Comparison of ENCODE assay signal across 21 cellular contexts in the genomic region with DNA sequence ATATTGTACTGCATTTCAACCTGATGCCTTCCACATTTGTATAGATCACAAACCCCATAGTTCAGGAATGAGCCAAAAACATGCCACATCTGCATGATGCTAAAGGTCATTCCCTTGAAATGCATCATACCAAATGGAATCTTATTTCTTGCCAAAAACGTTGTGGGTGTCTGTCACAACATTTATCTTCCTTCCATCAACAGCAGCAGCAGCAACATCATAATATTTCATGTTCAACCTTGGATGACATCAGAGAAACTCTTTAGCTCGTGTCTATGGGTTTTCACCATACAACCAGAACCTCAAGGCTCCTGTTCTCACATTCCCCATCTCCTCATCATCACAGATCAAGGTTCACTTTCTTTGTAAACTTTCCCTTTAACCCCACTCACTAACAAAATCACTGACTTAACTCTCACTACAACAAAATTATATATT.
A peak's percentile ranks its signal among the peaks of the same experiment; 100 is the strongest.
DNase-seq lines count a peak whose midpoint lies in the region; ATAC-seq and TF ChIP-seq lines count a peak whose summit lies in the region.
"Had no signal": no experiment of that assay in that cellular context is flagged by ENCODE, and none has a peak within 500 bp of the region (broad histone marks: within the 10 kb centered on the region; RNA-seq: fewer than 3 reads in every experiment).

No MANE protein-coding gene starts in this region.

- intact Hi-C loops in PC-3 (cut with micrococcal nuclease), result loop anchor here (10.0 kb wide), 1 partner anchor 54 kb away; no protein-coding TSS in a partner anchor
- intact Hi-C loops in activated T-helper 2 cell treated with anti-CD3 and anti-CD28 coated beads, Interferon-gamma antibody, Interleukin-2, Interleukin-4, amounts not matched to agents 10 μg/mL and 5 μg/mL and 100 μg/mL, durations not matched to agents 14 hours and 24 hours and 36 hours (cut with micrococcal nuclease), result no loop called here

- H3K27me3 ChIP-seq in PC-3 (ENCODE audit: low read length), result no peaks in the 10 kb centered on the region
- H3K27me3 ChIP-seq: uterus had no signal

- H3K27ac Mint-ChIP-seq in osteocyte (ENCODE audit: unreplicated experiment), result peak overlapping the region; percentile 46
- H3K27ac Mint-ChIP-seq in activated T-helper 2 cell treated with anti-CD3 and anti-CD28 coated beads, Interferon-gamma antibody, Interleukin-2, Interleukin-4, amounts not matched to agents 10 μg/mL and 5 μg/mL and 100 μg/mL, durations not matched to agents 14 hours and 24 hours and 36 hours, result no peak overlapping the region
- H3K27ac Mint-ChIP-seq: activated CD4-positive, alpha-beta T cell treated with anti-CD3 and anti-CD28 coated beads for 36 hours; CD8-positive, alpha-beta T cell; naive thymus-derived CD8-positive, alpha-beta T cell; stimulated activated effector memory CD8-positive, alpha-beta T cell treated with anti-CD3 and anti-CD28 coated beads, Interleukin-12 subunit alpha, Interleukin-12 subunit beta, amount 100 ng/mL, for 72 hours; T-helper 17 cell had no signal

- H3K36me3 Mint-ChIP-seq in osteocyte (ENCODE audit: unreplicated experiment), result peaks cover 10% of the 10 kb centered on the region
- no peaks in the 10 kb centered on the region for H3K36me3 Mint-ChIP-seq in activated T-helper 2 cell treated with anti-CD3 and anti-CD28 coated beads, Interferon-gamma antibody, Interleukin-2, Interleukin-4, amounts not matched to agents 10 μg/mL and 5 μg/mL and 100 μg/mL, durations not matched to agents 14 hours and 24 hours and 36 hours (ENCODE audit: low read depth)
- H3K36me3 Mint-ChIP-seq: CD8-positive, alpha-beta T cell; stimulated activated effector memory CD8-positive, alpha-beta T cell treated with anti-CD3 and anti-CD28 coated beads, Interleukin-12 subunit alpha, Interleukin-12 subunit beta, amount 100 ng/mL, for 72 hours had no signal

- no peaks in the 10 kb centered on the region for H4K20me1 ChIP-seq in PC-3 (ENCODE audit: low read length)

- BruUV-seq in PC-3 (replicated peaks; lab: Mats Ljungman, UMichigan), result no TSS peak

- H3K9me3 ChIP-seq in PC-3 (ENCODE audit: low read length), result no peaks in the 10 kb centered on the region
- H3K9me3 ChIP-seq: uterus had no signal

- H3K9me2 ChIP-seq in PC-3 (replicated peaks; ENCODE audit: low read length), result no peaks in the 10 kb centered on the region

- no peak overlapping the region for H3K4me3 Mint-ChIP-seq in osteocyte (ENCODE audit: unreplicated experiment)
- no peak overlapping the region for H3K4me3 Mint-ChIP-seq in activated T-helper 2 cell treated with anti-CD3 and anti-CD28 coated beads, Interferon-gamma antibody, Interleukin-2, Interleukin-4, amounts not matched to agents 10 μg/mL and 5 μg/mL and 100 μg/mL, durations not matched to agents 14 hours and 24 hours and 36 hours (ENCODE audit: low read depth)
- H3K4me3 Mint-ChIP-seq: activated CD4-positive, alpha-beta T cell treated with anti-CD3 and anti-CD28 coated beads for 36 hours; CD8-positive, alpha-beta T cell; naive thymus-derived CD8-positive, alpha-beta T cell; stimulated activated effector memory CD8-positive, alpha-beta T cell treated with anti-CD3 and anti-CD28 coated beads, Interleukin-12 subunit alpha, Interleukin-12 subunit beta, amount 100 ng/mL, for 72 hours; T-helper 17 cell had no signal

- H3K27ac ChIP-seq in PC-3 (ENCODE audit: low read length) (no peak overlapping the region), epithelial cell of prostate (no peak overlapping the region)
- H3K27ac ChIP-seq: PC-9, uterus had no signal

- peak overlapping the region; percentile 28 for H3K4me2 ChIP-seq in PC-3 (ENCODE audit: low read length)
- H3K4me2 ChIP-seq: PC-9 had no signal

- DNase-seq in Daoy (ENCODE audit: low read depth), result peak; percentile 70
- peak; percentile 76 for DNase-seq in PC-3
- peak; percentile 14 for DNase-seq in epithelial cell of prostate (ENCODE audit: low read depth, low spot score)
- no peak for DNase-seq in osteocyte (ENCODE audit: extremely low spot score, unreplicated experiment)
- no peak for DNase-seq in activated T-helper 2 cell treated with anti-CD3 and anti-CD28 coated beads, Interferon-gamma antibody, Interleukin-2, Interleukin-4, amounts not matched to agents 10 μg/mL and 5 μg/mL and 100 μg/mL, durations not matched to agents 14 hours and 24 hours and 36 hours (ENCODE audit: low spot score)
- no peak for DNase-seq in GOT3 (lab: John Stamatoyannopoulos, UW)
- no peak for DNase-seq in NCI-H1105 treated with DMSO at 0.1 percent for 48 hours (lab: John Stamatoyannopoulos, UW)
- DNase-seq: activated CD4-positive, alpha-beta T cell treated with anti-CD3 and anti-CD28 coated beads for 36 hours; activated T-cell treated with anti-CD3 and anti-CD28 coated beads, Interleukin-2, amount 50 U/mL, for 1 hour; CD8-positive, alpha-beta T cell; effector CD4-positive, alpha-beta T cell; head of caudate nucleus; naive thymus-derived CD8-positive, alpha-beta T cell; NCI-H146; stimulated activated CD4-positive, alpha-beta T cell treated with anti-CD3 and anti-CD28 coated beads, Interleukin-4, amount 100 ng/mL, for 24 hours; T-helper 17 cell; uterus had no signal

- H3F3A ChIP-seq in PC-3 (ENCODE audit: low read length, unreplicated experiment), result no peaks in the 10 kb centered on the region

- CTCF ChIA-PET in PC-3 (lab: Charles Lee), result interaction anchor here (0.7 kb wide), 2 partner anchors 11 to 357 kb away, joined by 3 to 4 read pairs; no protein-coding TSS in a partner anchor

- peaks cover 15% of the 10 kb centered on the region for H3K9me3 Mint-ChIP-seq in osteocyte (ENCODE audit: unreplicated experiment)
- peaks cover 3% of the 10 kb centered on the region for H3K9me3 Mint-ChIP-seq in activated T-helper 2 cell treated with anti-CD3 and anti-CD28 coated beads, Interferon-gamma antibody, Interleukin-2, Interleukin-4, amounts not matched to agents 10 μg/mL and 5 μg/mL and 100 μg/mL, durations not matched to agents 14 hours and 24 hours and 36 hours

- no peaks in the 10 kb centered on the region for H3K79me2 ChIP-seq in PC-3 (ENCODE audit: low read length)

- H3K4me1 ChIP-seq in PC-3 (ENCODE audit: insufficient read depth, low read length), result peaks cover 31% of the 10 kb centered on the region
- H3K4me1 ChIP-seq: uterus had no signal

- POLR2A ChIA-PET in PC-3 (lab: Charles Lee; ENCODE audit: unreplicated experiment), result no interaction called here

- H3K36me3 ChIP-seq in PC-3 (ENCODE audit: low read depth, low read length), result no peaks in the 10 kb centered on the region
- H3K36me3 ChIP-seq: uterus had no signal

- H3K27me3 Mint-ChIP-seq in osteocyte (ENCODE audit: unreplicated experiment), result no peaks in the 10 kb centered on the region
- no peaks in the 10 kb centered on the region for H3K27me3 Mint-ChIP-seq in activated T-helper 2 cell treated with anti-CD3 and anti-CD28 coated beads, Interferon-gamma antibody, Interleukin-2, Interleukin-4, amounts not matched to agents 10 μg/mL and 5 μg/mL and 100 μg/mL, durations not matched to agents 14 hours and 24 hours and 36 hours (ENCODE audit: low read depth)
- H3K27me3 Mint-ChIP-seq: T-helper 17 cell had no signal

- TF ChIP-seq CTCF in PC-3 (conservative IDR thresholded peaks at IDR 0.05; ENCODE audit: low read depth, low read length) (no peak), osteocyte (IDR thresholded peaks at IDR 0.05) (no peak)

- ATAC-seq in PC-3 (peak; percentile 14; the same call in 1 of the 2 replicates), GM21786 (IDR thresholded peaks at IDR 0.05; ENCODE audit: unreplicated experiment) (no peak)
- ATAC-seq: activated CD4-positive, alpha-beta T cell treated with anti-CD3 and anti-CD28 coated beads for 36 hours; CD8-positive, alpha-beta T cell; left lobe of liver; naive thymus-derived CD8-positive, alpha-beta T cell; stimulated activated effector memory CD8-positive, alpha-beta T cell treated with anti-CD3 and anti-CD28 coated beads, Interleukin-12 subunit alpha, Interleukin-12 subunit beta, amount 100 ng/mL, for 72 hours; T-helper 17 cell had no signal

- no peak overlapping the region for H3K9ac ChIP-seq in PC-3 (ENCODE audit: low read length)

- peaks cover 32% of the 10 kb centered on the region for H3K4me1 Mint-ChIP-seq in osteocyte (ENCODE audit: unreplicated experiment)
- H3K4me1 Mint-ChIP-seq in activated T-helper 2 cell treated with anti-CD3 and anti-CD28 coated beads, Interferon-gamma antibody, Interleukin-2, Interleukin-4, amounts not matched to agents 10 μg/mL and 5 μg/mL and 100 μg/mL, durations not matched to agents 14 hours and 24 hours and 36 hours (ENCODE audit: low read depth), result no peaks in the 10 kb centered on the region
- H3K4me1 Mint-ChIP-seq: activated CD4-positive, alpha-beta T cell treated with anti-CD3 and anti-CD28 coated beads for 36 hours; naive thymus-derived CD8-positive, alpha-beta T cell; stimulated activated effector memory CD8-positive, alpha-beta T cell treated with anti-CD3 and anti-CD28 coated beads, Interleukin-12 subunit alpha, Interleukin-12 subunit beta, amount 100 ng/mL, for 72 hours; T-helper 17 cell had no signal

- no peak overlapping the region for H2AFZ ChIP-seq in PC-3 (ENCODE audit: low read length)
- H2AFZ ChIP-seq: PC-9 had no signal

- H3K4me3 ChIP-seq in PC-3 (ENCODE audit: low read length), result no peak overlapping the region
- H3K4me3 ChIP-seq: PC-9, uterus had no signal

Comparison
In these comparisons a context has a peak if more than half of its experiments do, and no peak if none do; other contexts are left out.
1. DNase-seq: peak in Daoy (single experiment), PC-3 (single experiment) and epithelial cell of prostate (single experiment); none in osteocyte (single experiment), activated T-helper 2 cell treated with anti-CD3 and anti-CD28 coated beads, Interferon-gamma antibody, Interleukin-2, Interleukin-4, amounts not matched to agents 10 μg/mL and 5 μg/mL and 100 μg/mL, durations not matched to agents 14 hours and 24 hours and 36 hours (single experiment), GOT3 (single experiment) and NCI-H1105 treated with DMSO at 0.1 percent for 48 hours (single experiment).